In genomic region chr15:57323806-57324589, GRCh38 we compare ENCODE assay signal across 9 cellular contexts. TPM values are rescaled to one million over a fixed set of nuclear protein-coding genes. Genes with fewer than 3 reads are reported as not detected.
DNase-seq lines count a peak whose midpoint lies in the region; ATAC-seq and TF ChIP-seq lines count a peak whose summit lies in the region.
"Had no signal": no experiment of that assay in that cellular context is flagged by ENCODE, and none has a peak within 500 bp of the region (broad histone marks: within the 10 kb centered on the region; RNA-seq: fewer than 3 reads in every experiment).

No MANE protein-coding gene starts in this region.

- H3K27ac ChIP-seq in caudate nucleus (ENCODE audit: low read depth, low read length): no peak overlapping the region

- H3K4me3 Mint-ChIP-seq in progenitor cell of endocrine pancreas (ENCODE audit: low read depth): no peak overlapping the region
- H3K4me3 Mint-ChIP-seq: activated T-cell treated with anti-CD3 and anti-CD28 coated beads, Interleukin-2, amount 50 U/mL, for 4 hours had no signal

- H3K27ac Mint-ChIP-seq in activated naive CD4-positive, alpha-beta T cell treated with anti-CD3 and anti-CD28 coated beads, Interleukin-2, amount 50 U/mL, for 72 hours: no peak overlapping the region
- peak overlapping the region; percentile 12 for H3K27ac Mint-ChIP-seq in progenitor cell of endocrine pancreas

- no peaks in the 10 kb centered on the region for H3K9me3 Mint-ChIP-seq in activated naive CD4-positive, alpha-beta T cell treated with anti-CD3 and anti-CD28 coated beads, Interleukin-2, amount 50 U/mL, for 72 hours
- no peaks in the 10 kb centered on the region for H3K9me3 Mint-ChIP-seq in progenitor cell of endocrine pancreas (ENCODE audit: low read depth)
- H3K9me3 Mint-ChIP-seq: activated T-cell treated with anti-CD3 and anti-CD28 coated beads, Interleukin-2, amount 50 U/mL, for 4 hours had no signal

- DNase-seq in activated naive CD4-positive, alpha-beta T cell treated with anti-CD3 and anti-CD28 coated beads, Interleukin-2, amount 50 U/mL, for 72 hours (ENCODE audit: low spot score in 2 of 2): no peak
- DNase-seq in activated naive CD4-positive, alpha-beta T cell treated with anti-CD3 and anti-CD28 coated beads, Interleukin-2, amount 50 U/mL, for 16 hours: no peak
- DNase-seq in NCI-H748 (lab: John Stamatoyannopoulos, UW; ENCODE audit: unreplicated experiment) (peak; percentile 68), caudate nucleus (lab: John Stamatoyannopoulos, UW) (peak in 33 of 61 donors; percentile 6 to 85 (median 40)), progenitor cell of endocrine pancreas (ENCODE audit: low spot score, unreplicated experiment) (no peak), cerebellum (ENCODE audit: low spot score) (no peak)
- DNase-seq: activated T-cell treated with anti-CD3 and anti-CD28 coated beads, Interleukin-2, amount 50 U/mL, for 4 hours had no signal

- TF ChIP-seq CTCF in progenitor cell of endocrine pancreas (IDR thresholded peaks at IDR 0.05; ENCODE audit: unreplicated experiment): no peak

- no peaks in the 10 kb centered on the region for H3K36me3 Mint-ChIP-seq in activated naive CD4-positive, alpha-beta T cell treated with anti-CD3 and anti-CD28 coated beads, Interleukin-2, amount 50 U/mL, for 72 hours
- no peaks in the 10 kb centered on the region for H3K36me3 Mint-ChIP-seq in progenitor cell of endocrine pancreas (ENCODE audit: insufficient read depth)

- H3K27me3 Mint-ChIP-seq in progenitor cell of endocrine pancreas: no peaks in the 10 kb centered on the region

- peaks cover 20% of the 10 kb centered on the region for H3K4me1 Mint-ChIP-seq in progenitor cell of endocrine pancreas (ENCODE audit: low read depth)

- ATAC-seq in activated naive CD4-positive, alpha-beta T cell treated with anti-CD3 and anti-CD28 coated beads, Interleukin-2, amount 50 U/mL, for 72 hours: peak; percentile 20 to 48
- ATAC-seq in HG02642 (IDR thresholded peaks at IDR 0.05; ENCODE audit: poor library complexity, unreplicated experiment): no peak
- ATAC-seq in GM21786 (IDR thresholded peaks at IDR 0.05; ENCODE audit: unreplicated experiment): no peak

RNA-seq across cellular contexts. Expression of gene CGNL1, which starts 52.3 kb away (rescaled TPM):
- not detected for total RNA-seq in activated naive CD4-positive, alpha-beta T cell treated with anti-CD3 and anti-CD28 coated beads, Interleukin-2, amount 50 U/mL, for 72 hours
- 40.4 and 41.9 TPM in 2 replicates for total RNA-seq in progenitor cell of endocrine pancreas
- 4.9 TPM for total RNA-seq in cerebellum

Comparison
In these comparisons a context has a peak if more than half of its experiments do, and no peak if none do; other contexts are left out.
1. ATAC-seq: peak in activated naive CD4-positive, alpha-beta T cell treated with anti-CD3 and anti-CD28 coated beads, Interleukin-2, amount 50 U/mL, for 72 hours (2 of 2); none in HG02642 (single experiment) and GM21786 (single experiment).
2. DNase-seq: peak in NCI-H748 (single experiment) and caudate nucleus (33 of 61); none in activated naive CD4-positive, alpha-beta T cell treated with anti-CD3 and anti-CD28 coated beads, Interleukin-2, amount 50 U/mL, for 72 hours (0 of 2), activated naive CD4-positive, alpha-beta T cell treated with anti-CD3 and anti-CD28 coated beads, Interleukin-2, amount 50 U/mL, for 16 hours (single experiment), progenitor cell of endocrine pancreas (single experiment) and cerebellum (single experiment).